ENCODE assay signal across 18 cellular contexts in genomic region chr2:159419403-159419802, GRCh38.
DNase-seq lines count a peak whose midpoint lies in the region; ATAC-seq, FAIRE-seq and TF ChIP-seq lines count a peak whose summit lies in the region.
"Had no signal": no experiment of that assay in that cellular context is flagged by ENCODE, and none has a peak within 500 bp of the region (broad histone marks: within the 10 kb centered on the region; RNA-seq: fewer than 3 reads in every experiment).

No MANE protein-coding gene starts in this region.

- no TSS peak for BruUV-seq in K562 (replicated peaks; lab: Mats Ljungman, UMichigan)

- ATAC-seq in K562 (no peak), HG02678 (IDR thresholded peaks at IDR 0.05; ENCODE audit: unreplicated experiment) (no peak)

- H3K9ac ChIP-seq in MM.1S (ENCODE audit: low read length) (peak overlapping the region; percentile 5; the same call in 1 of the 2 replicates), K562 (ENCODE audit: insufficient read depth in 1 of 2, low read depth in 2 of 2, low read length in 2 of 2) (no peak overlapping the region)

- TF ChIP-seq CTCF in MM.1S (IDR thresholded peaks at IDR 0.05; ENCODE audit: low read length) (no peak), K562 (IDR thresholded peaks at IDR 0.05 in 2 of 3, conservative IDR thresholded peaks at IDR 0.05 in 1 of 3; ENCODE audit: insufficient read depth in 2 of 3, low read depth in 1 of 3, low read length in 3 of 3) (no peak), glutamatergic neuron (IDR thresholded peaks at IDR 0.05; ENCODE audit: partially characterized antibody, unreplicated experiment) (no peak), D721Med (IDR thresholded peaks at IDR 0.05; ENCODE audit: insufficient read depth, missing control alignments) (no peak)

- H3K4me3 Mint-ChIP-seq in glutamatergic neuron (ENCODE audit: unreplicated experiment) = no peak overlapping the region
- H3K4me3 Mint-ChIP-seq: CD4-positive, alpha-beta memory T cell; HFFc6 had no signal

- no peaks in the 10 kb centered on the region for H3K4me1 Mint-ChIP-seq in glutamatergic neuron (ENCODE audit: low read depth, unreplicated experiment)
- H3K4me1 Mint-ChIP-seq: CD4-positive, alpha-beta memory T cell had no signal

- no peaks in the 10 kb centered on the region; the same call in 1 of the 2 replicates for H3K36me3 ChIP-seq in MM.1S (replicated peaks; ENCODE audit: insufficient read depth, low read length)
- H3K36me3 ChIP-seq in K562 (ENCODE audit: control insufficient read depth, insufficient read depth, low read length) = no peaks in the 10 kb centered on the region
- H3K36me3 ChIP-seq: HAP-1 had no signal

- H3K79me2 ChIP-seq in MM.1S (ENCODE audit: low read length) = no peaks in the 10 kb centered on the region
- no peaks in the 10 kb centered on the region for H3K79me2 ChIP-seq in K562 (ENCODE audit: control insufficient read depth, insufficient read depth, low read length)

- WGBS in K562 (ENCODE audit: insufficient coverage, low coverage, missing lambda C conversion rate) = 43% methylated on average over 2 of the region's 2 CpGs

- no peak for TF ChIP-seq RAD21 in K562 (CRISPR knock-in tag; conservative IDR thresholded peaks at IDR 0.05 in 1 of 2, IDR thresholded peaks at IDR 0.05 in 1 of 2)

- intact Hi-C loops in K562 (cut with micrococcal nuclease) = no loop called here

- H3K9me2 ChIP-seq in MM.1S (replicated peaks; ENCODE audit: insufficient read depth, low read length) = no peaks in the 10 kb centered on the region

- no peak for FAIRE-seq in K562 (lab: Jason Lieb, UNC)
- FAIRE-seq in D721Med (lab: Jason Lieb, UNC) = no peak
- FAIRE-seq: G401.6, GM12892, H54 had no signal

- H2AFZ ChIP-seq in MM.1S (ENCODE audit: low read length) = 0 out of 2 replicates have a peak overlapping the region, but pooled peaks have one; percentile 1
- H2AFZ ChIP-seq in K562 (ENCODE audit: low read depth, low read length) = no peak overlapping the region

- TF ChIP-seq EP300 in K562 (IDR thresholded peaks at IDR 0.05; ENCODE audit: low read length) = no peak

- H3K27ac ChIP-seq in MM.1S (ENCODE audit: low read length) = peak overlapping the region; percentile 54; the same call in 1 of the 2 replicates
- H3K27ac ChIP-seq in K562 (ENCODE audit: extremely low read depth, low read depth, low read length) = no peak overlapping the region

- H3K4me1 ChIP-seq in MM.1S (ENCODE audit: low read length) = peaks cover 26% of the 10 kb centered on the region
- no peaks in the 10 kb centered on the region for H3K4me1 ChIP-seq in K562 (replicated peaks in 1 of 2; ENCODE audit: control insufficient read depth in 2 of 2, insufficient read depth in 2 of 2, low read length in 2 of 2)
- H3K4me1 ChIP-seq: HAP-1 had no signal

- H3K27ac Mint-ChIP-seq in glutamatergic neuron (ENCODE audit: unreplicated experiment) = peak overlapping the region; percentile 10
- H3K27ac Mint-ChIP-seq: CD4-positive, alpha-beta memory T cell; HFFc6 had no signal

- no peak for TF ChIP-seq POLR2A in K562 (conservative IDR thresholded peaks at IDR 0.05)

- no peaks in the 10 kb centered on the region for H3K27me3 ChIP-seq in MM.1S (replicated peaks; ENCODE audit: insufficient read depth, low read length)
- H3K27me3 ChIP-seq in K562 (ENCODE audit: control insufficient read depth in 2 of 2, insufficient read depth in 2 of 2, low read length in 2 of 2) = no peaks in the 10 kb centered on the region

- in situ Hi-C loops in K562 (cut with MboI) = no loop called here

- H3K4me3 ChIP-seq in MM.1S (ENCODE audit: low read length) (peak overlapping the region; percentile 16; the same call in 1 of the 2 replicates), K562 (no peak overlapping the region)
- H3K4me3 ChIP-seq: HAP-1 had no signal

- H3K9me3 ChIP-seq in MM.1S (replicated peaks; ENCODE audit: insufficient read depth, low read length) = no peaks in the 10 kb centered on the region
- no peaks in the 10 kb centered on the region for H3K9me3 ChIP-seq in K562 (replicated peaks; ENCODE audit: control insufficient read depth, insufficient read depth, low read depth, low read length)
- H3K9me3 ChIP-seq: HAP-1 had no signal

- peak; percentile 80 for DNase-seq in MM.1S
- DNase-seq in K562 (ENCODE audit: extremely low read depth in 1 of 4, low spot score in 3 of 4) = no peak
- DNase-seq in glutamatergic neuron = no peak
- no peak for DNase-seq in NCI-H2081 (lab: John Stamatoyannopoulos, UW)
- no peak for DNase-seq in D721Med (ENCODE audit: insufficient read length, low spot score)
- DNase-seq: C1 segment of cervical spinal cord; Calu3; CD4-positive, alpha-beta memory T cell; COR-L47; DMS153; DND-41; GOT3; HFFc6 had no signal

- H3K36me3 Mint-ChIP-seq in glutamatergic neuron (ENCODE audit: unreplicated experiment) = peaks cover 20% of the 10 kb centered on the region

- peaks cover 6% of the 10 kb centered on the region for H3K9me3 Mint-ChIP-seq in glutamatergic neuron (ENCODE audit: unreplicated experiment)
- H3K9me3 Mint-ChIP-seq: CD4-positive, alpha-beta memory T cell; HFFc6 had no signal

- H3K27me3 Mint-ChIP-seq in glutamatergic neuron (ENCODE audit: unreplicated experiment) = peaks cover 8% of the 10 kb centered on the region
- H3K27me3 Mint-ChIP-seq: CD4-positive, alpha-beta memory T cell had no signal

- CTCF ChIA-PET in K562 (lab: Yijun Ruan, JAX; ENCODE audit: low intra/inter-chr PET ratio) = no interaction called here

- H3K4me2 ChIP-seq in MM.1S (ENCODE audit: low read depth, low read length) (peak overlapping the region; percentile 59), K562 (ENCODE audit: insufficient read depth, low read length) (no peak overlapping the region)

- peaks cover 7% of the 10 kb centered on the region; the same call in 1 of the 2 replicates for H3F3A ChIP-seq in MM.1S (ENCODE audit: insufficient read depth, low read length)

- POLR2A ChIA-PET in K562 (lab: Yijun Ruan, JAX) = interaction anchor here (1.0 to 1.4 kb wide), 2 partner anchors 8 to 11 kb away, joined by 3 to 4 read pairs; no protein-coding TSS in a partner anchor

- no peaks in the 10 kb centered on the region for H3K9me1 ChIP-seq in K562 (ENCODE audit: control insufficient read depth, insufficient read depth, low read length)

- H4K20me1 ChIP-seq in MM.1S (ENCODE audit: insufficient read depth, low read length) (no peaks in the 10 kb centered on the region), K562 (replicated peaks; ENCODE audit: control insufficient read depth, insufficient read depth, low read length) (no peaks in the 10 kb centered on the region)

TF ChIP-seq in K562, 482 proteins besides CTCF, POLR2A, EP300 and RAD21:
- TF ChIP-seq C11orf30 (IDR thresholded peaks at IDR 0.05; ENCODE audit: low read depth) (peak; percentile 26; the same call in 1 of the 2 replicates), SMARCB1 (IDR thresholded peaks at IDR 0.05; ENCODE audit: insufficient read length, low read depth) (no peak)
